1 cellular context compared by ENCODE assay signal in genomic region chr3:123314409-123315270, GRCh38.
TF ChIP-seq lines count a peak whose summit lies in the region.

No MANE protein-coding gene starts in this region.

TF ChIP-seq in WTC11, 78 proteins besides CTCF, POLR2A, EP300 and RAD21 (continued from another document):
- TF ChIP-seq FOXK1 (CRISPR knock-in tag; IDR thresholded peaks at IDR 0.05) = peak; percentile 90; the same call in 1 of the 2 replicates
- TF ChIP-seq, protein P1, sequence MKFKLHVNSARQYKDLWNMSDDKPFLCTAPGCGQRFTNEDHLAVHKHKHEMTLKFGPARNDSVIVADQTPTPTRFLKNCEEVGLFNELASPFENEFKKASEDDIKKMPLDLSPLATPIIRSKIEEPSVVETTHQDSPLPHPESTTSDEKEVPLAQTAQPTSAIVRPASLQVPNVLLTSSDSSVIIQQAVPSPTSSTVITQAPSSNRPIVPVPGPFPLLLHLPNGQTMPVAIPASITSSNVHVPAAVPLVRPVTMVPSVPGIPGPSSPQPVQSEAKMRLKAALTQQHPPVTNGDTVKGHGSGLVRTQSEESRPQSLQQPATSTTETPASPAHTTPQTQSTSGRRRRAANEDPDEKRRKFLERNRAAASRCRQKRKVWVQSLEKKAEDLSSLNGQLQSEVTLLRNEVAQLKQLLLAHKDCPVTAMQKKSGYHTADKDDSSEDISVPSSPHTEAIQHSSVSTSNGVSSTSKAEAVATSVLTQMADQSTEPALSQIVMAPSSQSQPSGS (CRISPR knock-in tag; IDR thresholded peaks at IDR 0.05; ENCODE audit: borderline replicate concordance, low read depth) = no peak
- TF ChIP-seq TEAD1 (CRISPR knock-in tag; IDR thresholded peaks at IDR 0.05) = peak; percentile 83; the same call in 1 of the 2 replicates
- no peak for TF ChIP-seq RORB (CRISPR knock-in tag; IDR thresholded peaks at IDR 0.05)
- TF ChIP-seq ELF4 (CRISPR knock-in tag; IDR thresholded peaks at IDR 0.05; ENCODE audit: low read depth) = no peak
- peak; percentile 82; the same call in 1 of the 2 replicates for TF ChIP-seq ZBTB21 (CRISPR knock-in tag; IDR thresholded peaks at IDR 0.05; ENCODE audit: borderline replicate concordance)
- peak; percentile 95 for TF ChIP-seq PRDM15 (CRISPR knock-in tag; IDR thresholded peaks at IDR 0.05)
- peak; percentile 64; the same call in 1 of the 2 replicates for TF ChIP-seq MYBL2 (CRISPR knock-in tag; IDR thresholded peaks at IDR 0.05)
- no peak for TF ChIP-seq AFF4 (CRISPR knock-in tag; IDR thresholded peaks at IDR 0.05; ENCODE audit: borderline replicate concordance)
- TF ChIP-seq PRRX2 (CRISPR knock-in tag; IDR thresholded peaks at IDR 0.05) = no peak
- no peak for TF ChIP-seq IRF2 (CRISPR knock-in tag; IDR thresholded peaks at IDR 0.05; ENCODE audit: borderline replicate concordance, low read depth)
- no peak for TF ChIP-seq ZNF263 (CRISPR knock-in tag; IDR thresholded peaks at IDR 0.05; ENCODE audit: low read depth)
- TF ChIP-seq ZNF532 (CRISPR knock-in tag; IDR thresholded peaks at IDR 0.05; ENCODE audit: borderline replicate concordance) = no peak
- TF ChIP-seq TP53 (CRISPR knock-in tag; IDR thresholded peaks at IDR 0.05) = peak; percentile 58; the same call in 1 of the 2 replicates
- TF ChIP-seq, protein P2, sequence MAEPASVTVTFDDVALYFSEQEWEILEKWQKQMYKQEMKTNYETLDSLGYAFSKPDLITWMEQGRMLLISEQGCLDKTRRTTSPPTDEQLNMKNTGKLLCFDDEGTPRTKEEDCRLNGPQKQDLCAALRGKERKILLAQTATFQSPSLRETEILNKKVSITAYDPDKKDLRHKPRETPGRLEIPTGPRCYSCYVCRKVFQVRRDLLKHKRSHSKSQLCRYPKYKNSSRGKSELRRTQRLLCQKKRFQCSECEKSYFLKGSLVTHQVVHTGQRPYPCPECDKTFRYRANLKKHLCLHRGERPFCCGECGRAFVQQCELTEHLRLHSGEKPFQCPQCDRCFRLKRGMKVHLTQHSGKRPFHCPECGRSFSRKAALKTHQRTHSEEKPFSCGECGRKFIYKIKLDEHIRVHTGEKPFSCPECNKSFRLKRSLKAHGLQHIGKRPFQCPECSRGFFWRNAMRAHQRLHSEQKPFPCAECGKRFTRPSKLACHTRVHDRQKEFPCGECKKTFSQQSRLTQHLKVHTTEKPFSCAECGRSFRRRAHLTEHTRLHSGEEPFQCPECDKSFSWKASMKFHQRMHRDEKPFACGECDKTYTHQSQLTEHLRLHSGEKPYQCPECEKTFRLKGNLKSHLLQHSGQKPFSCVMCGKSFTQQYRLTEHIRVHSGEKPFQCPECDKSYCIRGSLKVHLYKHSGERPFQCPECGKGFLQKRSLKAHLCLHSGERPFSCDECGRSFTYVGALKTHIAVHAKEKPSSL (CRISPR knock-in tag; conservative IDR thresholded peaks at IDR 0.05) = no peak
- peak; percentile 72 for TF ChIP-seq SP1 (CRISPR knock-in tag; conservative IDR thresholded peaks at IDR 0.05)
- TF ChIP-seq, protein P3, sequence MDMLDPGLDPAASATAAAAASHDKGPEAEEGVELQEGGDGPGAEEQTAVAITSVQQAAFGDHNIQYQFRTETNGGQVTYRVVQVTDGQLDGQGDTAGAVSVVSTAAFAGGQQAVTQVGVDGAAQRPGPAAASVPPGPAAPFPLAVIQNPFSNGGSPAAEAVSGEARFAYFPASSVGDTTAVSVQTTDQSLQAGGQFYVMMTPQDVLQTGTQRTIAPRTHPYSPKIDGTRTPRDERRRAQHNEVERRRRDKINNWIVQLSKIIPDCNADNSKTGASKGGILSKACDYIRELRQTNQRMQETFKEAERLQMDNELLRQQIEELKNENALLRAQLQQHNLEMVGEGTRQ (CRISPR knock-in tag; IDR thresholded peaks at IDR 0.05) = peak; percentile 38; the same call in 1 of the 2 replicates
- TF ChIP-seq, protein P4, sequence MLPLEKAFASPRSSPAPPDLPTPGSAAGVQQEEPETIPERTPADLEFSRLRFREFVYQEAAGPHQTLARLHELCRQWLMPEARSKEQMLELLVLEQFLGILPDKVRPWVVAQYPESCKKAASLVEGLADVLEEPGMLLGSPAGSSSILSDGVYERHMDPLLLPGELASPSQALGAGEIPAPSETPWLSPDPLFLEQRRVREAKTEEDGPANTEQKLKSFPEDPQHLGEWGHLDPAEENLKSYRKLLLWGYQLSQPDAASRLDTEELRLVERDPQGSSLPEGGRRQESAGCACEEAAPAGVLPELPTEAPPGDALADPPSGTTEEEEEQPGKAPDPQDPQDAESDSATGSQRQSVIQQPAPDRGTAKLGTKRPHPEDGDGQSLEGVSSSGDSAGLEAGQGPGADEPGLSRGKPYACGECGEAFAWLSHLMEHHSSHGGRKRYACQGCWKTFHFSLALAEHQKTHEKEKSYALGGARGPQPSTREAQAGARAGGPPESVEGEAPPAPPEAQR (CRISPR knock-in tag; IDR thresholded peaks at IDR 0.05) = no peak
- no peak for TF ChIP-seq ZNF671 (CRISPR knock-in tag; IDR thresholded peaks at IDR 0.05)
- TF ChIP-seq USF1 (CRISPR knock-in tag; IDR thresholded peaks at IDR 0.05) = peak; percentile 18; the same call in 1 of the 2 replicates
- TF ChIP-seq ZNF138 (CRISPR knock-in tag; conservative IDR thresholded peaks at IDR 0.05) = no peak
- peak; percentile 92 for TF ChIP-seq ESRRA (CRISPR knock-in tag; IDR thresholded peaks at IDR 0.05; ENCODE audit: borderline replicate concordance)
- TF ChIP-seq MAX (CRISPR knock-in tag; IDR thresholded peaks at IDR 0.05) = peak; percentile 57
- TF ChIP-seq SMAD3 (CRISPR knock-in tag; IDR thresholded peaks at IDR 0.05; ENCODE audit: borderline replicate concordance) = no peak
- no peak for TF ChIP-seq ERG (CRISPR knock-in tag; IDR thresholded peaks at IDR 0.05)
- no peak for TF ChIP-seq JAZF1 (CRISPR knock-in tag; IDR thresholded peaks at IDR 0.05)
- TF ChIP-seq OVOL2 (CRISPR knock-in tag; IDR thresholded peaks at IDR 0.05; ENCODE audit: borderline replicate concordance) = no peak
TF ChIP-seq in WTC11: peak in this region for 14.
